In the genomic region with DNA sequence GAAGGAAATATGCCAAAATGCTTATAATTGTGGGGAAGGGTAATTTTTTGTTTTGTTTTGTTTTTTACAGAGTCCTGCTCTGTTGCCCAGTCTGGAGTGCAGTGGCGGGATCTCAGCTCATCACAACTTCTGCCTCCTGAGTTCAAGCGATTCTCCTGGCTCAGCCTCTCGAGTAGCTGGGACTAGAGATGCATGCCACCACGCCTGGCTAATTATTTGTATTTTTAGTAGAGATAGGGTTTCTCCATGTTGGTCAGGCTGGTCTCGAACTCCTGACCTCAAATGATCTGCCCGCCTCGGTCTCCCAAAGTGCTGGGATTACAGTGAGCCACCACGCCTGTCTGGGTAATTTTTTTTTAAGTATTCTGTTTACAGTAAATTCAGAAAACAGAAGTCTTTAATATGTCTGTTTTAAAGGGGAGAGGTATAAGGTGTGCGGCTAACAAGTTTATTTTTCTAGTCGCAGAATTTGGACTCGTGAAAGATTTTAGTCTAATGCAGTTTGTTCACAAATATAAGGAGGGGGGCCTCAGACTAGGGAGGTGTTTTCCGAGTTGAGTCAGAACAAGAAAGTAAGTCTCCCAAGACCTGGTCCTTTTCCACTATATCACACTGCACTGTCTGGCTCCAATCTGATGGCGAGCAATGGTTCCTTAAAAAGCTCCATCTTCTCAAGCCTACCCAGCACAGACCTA, we compare ENCODE assay signal across 8 cellular contexts. TPM values are rescaled to one million over a fixed set of nuclear protein-coding genes. Genes with fewer than 3 reads are reported as not detected.
DNase-seq lines count a peak whose midpoint lies in the region; ATAC-seq and TF ChIP-seq lines count a peak whose summit lies in the region.

No MANE protein-coding gene starts in this region.

- no peaks in the 10 kb centered on the region for H3K36me3 Mint-ChIP-seq in activated CD8-positive, alpha-beta memory T cell treated with anti-CD3 and anti-CD28 coated beads, Interleukin-2, amount 10 ng/mL, durations not matched to agents 7 days and 5 days

- no peak for DNase-seq in activated CD8-positive, alpha-beta memory T cell treated with anti-CD3 and anti-CD28 coated beads, Interleukin-2, amount 10 ng/mL, durations not matched to agents 7 days and 5 days
- DNase-seq in activated CD8-positive, alpha-beta memory T cell treated with anti-CD3 and anti-CD28 coated beads, Interleukin-2, amount 50 U/mL, for 4 hours, result no peak
- DNase-seq in fibroblast of villous mesenchyme (ENCODE audit: low read depth), result peak; percentile 15
- DNase-seq in NCI-H345 (lab: John Stamatoyannopoulos, UW), result no peak
- no peak for DNase-seq in effector CD4-positive, alpha-beta T cell

- TF ChIP-seq POLR2A in GM18505 (IDR thresholded peaks at IDR 0.05; ENCODE audit: borderline replicate concordance, extremely low read depth, insufficient read depth, insufficient read length), result no peak

- no peak overlapping the region for H2AFZ ChIP-seq in SU-DHL-6 (ENCODE audit: low read depth, low read length, severe bottlenecking)

- peaks cover 40% of the 10 kb centered on the region for H3K4me1 Mint-ChIP-seq in activated CD8-positive, alpha-beta memory T cell treated with anti-CD3 and anti-CD28 coated beads, Interleukin-2, amount 10 ng/mL, durations not matched to agents 7 days and 5 days

- peaks cover 11% of the 10 kb centered on the region for H3K27me3 Mint-ChIP-seq in activated CD8-positive, alpha-beta memory T cell treated with anti-CD3 and anti-CD28 coated beads, Interleukin-2, amount 10 ng/mL, durations not matched to agents 7 days and 5 days

- H4K20me1 ChIP-seq in SU-DHL-6 (ENCODE audit: low read depth, low read length), result no peaks in the 10 kb centered on the region

- H3K79me2 ChIP-seq in SU-DHL-6 (ENCODE audit: insufficient read depth, low read length), result no peaks in the 10 kb centered on the region

- H3K9me3 Mint-ChIP-seq in activated CD8-positive, alpha-beta memory T cell treated with anti-CD3 and anti-CD28 coated beads, Interleukin-2, amount 10 ng/mL, durations not matched to agents 7 days and 5 days (ENCODE audit: low read depth), result no peaks in the 10 kb centered on the region

- H3K9ac ChIP-seq in SU-DHL-6 (ENCODE audit: low read length), result no peak overlapping the region
- peak overlapping the region in 1 of 2 donors; percentile 75 for H3K9ac ChIP-seq in stomach smooth muscle (ENCODE audit: low read length in 2 of 2)

- H3K27me3 ChIP-seq in SU-DHL-6 (ENCODE audit: low read length), result no peaks in the 10 kb centered on the region
- no peaks in the 10 kb centered on the region for H3K27me3 ChIP-seq in stomach smooth muscle (ENCODE audit: control insufficient read depth in 1 of 2, insufficient read depth in 2 of 2, low read length in 2 of 2)

- H3K4me1 ChIP-seq in stomach smooth muscle (ENCODE audit: control insufficient read depth, insufficient read depth, low read length), result peaks cover 19% of the 10 kb centered on the region

- H3K27ac Mint-ChIP-seq in activated CD8-positive, alpha-beta memory T cell treated with anti-CD3 and anti-CD28 coated beads, Interleukin-2, amount 10 ng/mL, durations not matched to agents 7 days and 5 days, result peak overlapping the region; percentile 70

- ATAC-seq in activated CD8-positive, alpha-beta memory T cell treated with anti-CD3 and anti-CD28 coated beads, Interleukin-2, amount 10 ng/mL, durations not matched to agents 7 days and 5 days, result no peak
- ATAC-seq in GM18505 (IDR thresholded peaks at IDR 0.05; ENCODE audit: unreplicated experiment), result no peak

- TF ChIP-seq CTCF in SU-DHL-6 (IDR thresholded peaks at IDR 0.05; ENCODE audit: insufficient read depth, low read length, poor library complexity, severe bottlenecking), result no peak
- TF ChIP-seq CTCF in fibroblast of villous mesenchyme (IDR thresholded peaks at IDR 0.05; ENCODE audit: insufficient read depth, low read depth, low read length), result no peak

- CTCF ChIA-PET in activated CD8-positive, alpha-beta memory T cell treated with anti-CD3 and anti-CD28 coated beads, Interleukin-2, amount 10 ng/mL, durations not matched to agents 7 days and 5 days (lab: Charles Lee), result no interaction called here

- H3K27ac ChIP-seq in SU-DHL-6 (ENCODE audit: low read depth, low read length) (no peak overlapping the region), stomach smooth muscle (ENCODE audit: low read length) (no peak overlapping the region)

- H3K9me3 ChIP-seq in SU-DHL-6 (ENCODE audit: insufficient read depth, low read length) (no peaks in the 10 kb centered on the region), stomach smooth muscle (ENCODE audit: control insufficient read depth in 2 of 2, low read length in 2 of 2) (no peaks in the 10 kb centered on the region)

- no peaks in the 10 kb centered on the region for H3K36me3 ChIP-seq in SU-DHL-6 (ENCODE audit: low read length)
- no peaks in the 10 kb centered on the region for H3K36me3 ChIP-seq in stomach smooth muscle (ENCODE audit: control insufficient read depth in 2 of 2, insufficient read depth in 2 of 2, low read length in 2 of 2)

- peak overlapping the region; percentile 64 for H3K4me2 ChIP-seq in SU-DHL-6 (ENCODE audit: low read depth, low read length, poor library complexity, severe bottlenecking)

- H3K4me3 Mint-ChIP-seq in activated CD8-positive, alpha-beta memory T cell treated with anti-CD3 and anti-CD28 coated beads, Interleukin-2, amount 10 ng/mL, durations not matched to agents 7 days and 5 days, result peak overlapping the region; percentile 80

- H3F3A ChIP-seq in SU-DHL-6 (ENCODE audit: insufficient read depth), result peaks cover 6% of the 10 kb centered on the region; the same call in 1 of the 2 replicates

- H3K9me2 ChIP-seq in SU-DHL-6 (replicated peaks; ENCODE audit: insufficient read depth, low read length), result no peaks in the 10 kb centered on the region

- H3K4me3 ChIP-seq in SU-DHL-6 (ENCODE audit: insufficient read depth, low read length, poor library complexity, severe bottlenecking), result no peak overlapping the region
- peak overlapping the region; percentile 67 for H3K4me3 ChIP-seq in fibroblast of villous mesenchyme (ENCODE audit: low read depth, low read length)
- H3K4me3 ChIP-seq in stomach smooth muscle (ENCODE audit: low read length in 2 of 2), result peak overlapping the region; percentile 65 to 76

RNA-seq across cellular contexts. Expression of gene ACSL1, which starts 1.5 kb away (rescaled TPM):
- 10 to 100 TPM; 13.8 to 26.0 TPM for total RNA-seq in activated CD8-positive, alpha-beta memory T cell treated with anti-CD3 and anti-CD28 coated beads, Interleukin-2, amount 10 ng/mL, durations not matched to agents 7 days and 5 days
- 26.1 and 32.4 TPM in 2 replicates for total RNA-seq in fibroblast of villous mesenchyme
